Comparison of ENCODE assay signal across 12 cellular contexts in the genomic region with DNA sequence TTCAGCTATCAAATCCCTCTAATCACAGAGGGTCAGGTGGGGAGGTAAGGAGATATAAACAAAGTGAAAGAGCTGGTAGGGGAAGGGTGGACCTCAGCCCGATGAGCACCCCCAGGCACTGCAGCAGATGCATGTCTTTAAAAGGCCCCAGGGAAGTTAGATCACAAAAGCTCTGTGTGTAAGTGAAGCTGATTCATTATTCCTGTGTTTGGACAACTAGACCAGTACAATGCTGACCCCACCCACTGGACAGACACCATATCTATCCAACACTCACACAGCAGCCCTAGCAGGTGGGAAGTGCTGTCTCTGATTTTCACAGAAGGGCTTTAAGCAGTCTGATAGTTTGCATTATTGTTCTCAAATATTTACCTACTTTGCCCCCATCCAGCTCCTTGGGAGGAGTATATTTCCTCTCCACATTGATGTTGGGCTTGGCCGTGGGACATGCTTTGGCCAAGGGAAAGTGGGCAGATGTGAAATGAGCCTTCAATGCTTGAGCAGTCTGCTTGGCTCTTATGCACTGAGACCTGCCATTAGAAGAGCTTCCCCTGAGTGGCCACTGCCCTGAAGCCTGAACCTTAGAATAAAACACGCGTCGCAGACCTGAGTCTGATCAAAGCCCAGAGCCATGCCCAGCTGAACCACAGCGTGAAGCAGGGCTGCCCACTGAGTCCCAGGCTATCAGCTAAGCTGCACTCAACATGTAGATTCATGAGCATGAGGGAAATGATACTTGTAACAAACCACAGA.
DNase-seq lines count a peak whose midpoint lies in the region; ATAC-seq and TF ChIP-seq lines count a peak whose summit lies in the region.
"Had no signal": no experiment of that assay in that cellular context is flagged by ENCODE, and none has a peak within 500 bp of the region (broad histone marks: within the 10 kb centered on the region; RNA-seq: fewer than 3 reads in every experiment).

No MANE protein-coding gene starts in this region.

- TF ChIP-seq POLR2A in uterus (IDR thresholded peaks at IDR 0.05), result no peak

- DNase-seq in activated CD8-positive, alpha-beta memory T cell treated with anti-CD3 and anti-CD28 coated beads, Interleukin-2, amount 50 U/mL, for 48 hours, result peak; percentile 22
- DNase-seq in activated CD8-positive, alpha-beta memory T cell treated with anti-CD3 and anti-CD28 coated beads, Interleukin-2, amount 50 U/mL, for 4 hours, result no peak
- peak; percentile 80 to 81 for DNase-seq in SJSA1 (ENCODE audit: low read depth in 1 of 2, low spot score in 2 of 2)
- DNase-seq in Right ventricle myocardium superior, result no peak
- peak in 1 of 2 donors; percentile 15 for DNase-seq in uterus
- DNase-seq in occipital lobe (lab: John Stamatoyannopoulos, UW), result no peak
- DNase-seq in activated CD4-positive, alpha-beta T cell treated with anti-CD3 and anti-CD28 coated beads for 4 hours, result no peak
- no peak for DNase-seq in OCI-M2 (lab: John Stamatoyannopoulos, UW; ENCODE audit: unreplicated experiment)
- DNase-seq: caudate nucleus, natural killer cell, NCI-H1436 treated with DMSO at 0.1 percent for 48 hours had no signal

- H3K27me3 ChIP-seq in SJSA1 (replicated peaks) (no peaks in the 10 kb centered on the region), uterus (no peaks in the 10 kb centered on the region)

- TF ChIP-seq CTCF in uterus (IDR thresholded peaks at IDR 0.05), result no peak

- no peak overlapping the region for H3K4me3 ChIP-seq in SJSA1
- no peak overlapping the region for H3K4me3 ChIP-seq in uterus
- H3K4me3 ChIP-seq: SK-N-MC had no signal

- no peaks in the 10 kb centered on the region for H3K9me3 ChIP-seq in SJSA1 (replicated peaks)
- no peaks in the 10 kb centered on the region for H3K9me3 ChIP-seq in uterus

- H3K27ac ChIP-seq in SJSA1 (peak overlapping the region; percentile 85), uterus (peak overlapping the region; percentile 43 to 61)

- H3K36me3 ChIP-seq in SJSA1 (no peaks in the 10 kb centered on the region), uterus (no peaks in the 10 kb centered on the region)

- H3K4me1 ChIP-seq in SJSA1 (replicated peaks) (peaks cover 72% of the 10 kb centered on the region), uterus (peaks cover 0 to 10% of the 10 kb centered on the region in 2 donors)

- intact Hi-C loops in Right ventricle myocardium superior (cut with DNase I), result no loop called here
- intact Hi-C loops in uterus (cut with DNase I; ENCODE audit: low total_unique reads), result no loop called here

- ATAC-seq in Right ventricle myocardium superior (ENCODE audit: poor library complexity), result peak; percentile 47
- ATAC-seq: natural killer cell had no signal

Comparison
In these comparisons a context has a peak if more than half of its experiments do, and no peak if none do; other contexts are left out.
1. DNase-seq: peak in activated CD8-positive, alpha-beta memory T cell treated with anti-CD3 and anti-CD28 coated beads, Interleukin-2, amount 50 U/mL, for 48 hours (single experiment) and SJSA1 (2 of 2); none in activated CD8-positive, alpha-beta memory T cell treated with anti-CD3 and anti-CD28 coated beads, Interleukin-2, amount 50 U/mL, for 4 hours (single experiment), Right ventricle myocardium superior (single experiment), occipital lobe (single experiment), activated CD4-positive, alpha-beta T cell treated with anti-CD3 and anti-CD28 coated beads for 4 hours (0 of 2) and OCI-M2 (single experiment).